In the genomic region with DNA sequence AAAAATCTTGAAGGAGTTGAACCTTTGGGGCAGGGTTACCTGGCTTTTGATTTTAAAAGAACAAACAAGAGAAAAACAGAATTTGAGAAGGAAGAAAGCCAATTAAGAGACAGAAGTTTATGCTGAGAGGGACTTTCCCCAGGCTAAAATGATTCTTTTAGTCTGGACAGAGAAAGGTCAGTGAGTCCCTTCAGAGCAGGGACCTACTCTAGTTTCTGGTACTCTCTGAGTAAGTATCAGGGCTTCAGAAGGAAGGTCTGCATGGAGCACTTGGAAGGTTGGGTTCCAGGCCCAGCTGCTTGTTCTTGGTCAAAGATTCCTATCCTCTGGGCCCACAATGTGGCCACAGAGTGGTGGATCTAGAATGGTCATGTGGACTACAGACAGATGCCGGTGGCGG, we compare ENCODE assay signal across 20 cellular contexts.
"Had no signal": no experiment of that assay in that cellular context is flagged by ENCODE, and none has a peak within 500 bp of the region (broad histone marks: within the 10 kb centered on the region; RNA-seq: fewer than 3 reads in every experiment).

No MANE protein-coding gene starts in this region.

- H3K9me3 Mint-ChIP-seq: activated CD4-positive, alpha-beta T cell treated with anti-CD3 and anti-CD28 coated beads, Interleukin-2, amount 10 ng/mL, durations not matched to agents 7 days and 5 days; activated T-cell treated with anti-CD3 and anti-CD28 coated beads, Interleukin-2, amount 50 U/mL, for 24 hours; activated T-helper 2 cell treated with anti-CD3 and anti-CD28 coated beads, Interferon-gamma antibody, Interleukin-2, Interleukin-4, amounts not matched to agents 10 μg/mL and 5 μg/mL and 100 μg/mL, durations not matched to agents 14 hours and 24 hours and 36 hours; nephron had no signal

- H3K4me1 Mint-ChIP-seq: brain had no signal

- H3K27me3 Mint-ChIP-seq: activated naive CD8-positive, alpha-beta T cell; activated T-cell treated with anti-CD3 and anti-CD28 coated beads, Interleukin-2, amount 50 U/mL, for 24 hours; brain; stimulated activated naive CD8-positive, alpha-beta T cell treated with anti-CD3 and anti-CD28 coated beads, Interleukin-15, amount 100 ng/mL, for 72 hours had no signal

- ATAC-seq: gastroesophageal sphincter, right cardiac atrium had no signal

- H3K36me3 ChIP-seq: ascending aorta, cardiac muscle cell, gastroesophageal sphincter, upper lobe of right lung had no signal

- H3K9me3 ChIP-seq: ascending aorta, gastroesophageal sphincter, upper lobe of right lung had no signal

- H3K27ac ChIP-seq: ascending aorta, cardiac muscle cell, coronary artery, dorsolateral prefrontal cortex, gastroesophageal sphincter, hepatocyte, upper lobe of right lung had no signal

- H3K27ac Mint-ChIP-seq: activated CD4-positive, alpha-beta T cell treated with anti-CD3 and anti-CD28 coated beads, Interleukin-2, amount 10 ng/mL, durations not matched to agents 7 days and 5 days; activated T-cell treated with anti-CD3 and anti-CD28 coated beads, Interleukin-2, amount 50 U/mL, for 24 hours; activated T-helper 2 cell treated with anti-CD3 and anti-CD28 coated beads, Interferon-gamma antibody, Interleukin-2, Interleukin-4, amounts not matched to agents 10 μg/mL and 5 μg/mL and 100 μg/mL, durations not matched to agents 14 hours and 24 hours and 36 hours; brain; nephron; stimulated activated naive CD8-positive, alpha-beta T cell treated with anti-CD3 and anti-CD28 coated beads, Interleukin-15, amount 100 ng/mL, for 72 hours; WTC11 had no signal

- H3K4me1 ChIP-seq: ascending aorta, gastroesophageal sphincter, upper lobe of right lung had no signal

- DNase-seq: activated CD4-positive, alpha-beta T cell treated with anti-CD3 and anti-CD28 coated beads for 1 hour; activated CD8-positive, alpha-beta memory T cell treated with anti-CD3 and anti-CD28 coated beads for 24 hours; activated T-cell treated with anti-CD3 and anti-CD28 coated beads, Interleukin-2, amount 50 U/mL, for 24 hours; dorsolateral prefrontal cortex; posterior cingulate gyrus; right cardiac atrium; stimulated activated CD4-positive, alpha-beta T cell treated with anti-CD3 and anti-CD28 coated beads, Interleukin-2, amount 100 ng/mL, for 48 hours; upper lobe of right lung had no signal

- H3K27me3 ChIP-seq: ascending aorta, cardiac muscle cell, dorsolateral prefrontal cortex, hepatocyte, upper lobe of right lung had no signal

- H3K4me3 ChIP-seq: ascending aorta, cardiac muscle cell, coronary artery, dorsolateral prefrontal cortex, gastroesophageal sphincter, hepatocyte, upper lobe of right lung had no signal

- H3K4me3 Mint-ChIP-seq: activated CD4-positive, alpha-beta T cell treated with anti-CD3 and anti-CD28 coated beads, Interleukin-2, amount 10 ng/mL, durations not matched to agents 7 days and 5 days; activated naive CD8-positive, alpha-beta T cell; activated T-cell treated with anti-CD3 and anti-CD28 coated beads, Interleukin-2, amount 50 U/mL, for 24 hours; brain; nephron; stimulated activated naive CD8-positive, alpha-beta T cell treated with anti-CD3 and anti-CD28 coated beads, Interleukin-15, amount 100 ng/mL, for 72 hours; WTC11 had no signal

- H3K36me3 Mint-ChIP-seq: activated naive CD8-positive, alpha-beta T cell; brain; WTC11 had no signal
